Comparison of ENCODE assay signal across 35 cellular contexts in genomic region chr14:33493990-33494389, GRCh38.
"Had no signal": no experiment of that assay in that cellular context is flagged by ENCODE, and none has a peak within 500 bp of the region (broad histone marks: within the 10 kb centered on the region; RNA-seq: fewer than 3 reads in every experiment).

No MANE protein-coding gene starts in this region.

- H3K27me3 ChIP-seq: body of pancreas, brain microvascular endothelial cell, breast epithelium had no signal

- H3K27ac Mint-ChIP-seq: activated B cell treated with CpG ODN at 0.5 μM for 24 hours; activated CD4-positive, alpha-beta memory T cell treated with anti-CD3 and anti-CD28 coated beads for 36 hours; activated CD4-positive, alpha-beta T cell treated with anti-CD3 and anti-CD28 coated beads, Interleukin-2, amount 10 ng/mL, durations not matched to agents 24 days and 14 days; activated CD8-positive, alpha-beta T cell treated with anti-CD3 and anti-CD28 coated beads for 36 hours; activated naive CD4-positive, alpha-beta T cell treated with anti-CD3 and anti-CD28 coated beads, Interleukin-2, amount 10 ng/mL, durations not matched to agents 7 days and 5 days; activated naive CD4-positive, alpha-beta T cell treated with anti-CD3 and anti-CD28 coated beads, Interleukin-2, amount 50 U/mL, for 24 hours; activated naive CD8-positive, alpha-beta T cell; activated naive CD8-positive, alpha-beta T cell treated with anti-CD3 and anti-CD28 coated beads, Interleukin-2, amount 10 ng/mL, durations not matched to agents 7 days and 5 days; activated naive CD8-positive, alpha-beta T cell treated with anti-CD3 and anti-CD28 coated beads, Interleukin-2, amount 50 U/mL, for 24 hours; activated T-cell treated with anti-CD3 and anti-CD28 coated beads, Interleukin-2, amount 50 U/mL, for 72 hours; activated T-helper 2 cell treated with anti-CD3 and anti-CD28 coated beads, Interferon-gamma antibody, Interleukin-2, Interleukin-4, amounts not matched to agents 10 μg/mL and 5 μg/mL and 100 μg/mL, durations not matched to agents 14 hours and 24 hours and 36 hours; T-helper 1 cell treated with Interleukin-12 subunit alpha and Interleukin-12 subunit beta and Interleukin-4 antibody, amounts not matched to agents 30 μg/mL and 1 μg/mL, for 36 hours; T-helper 2 cell treated with Interferon-gamma antibody and Interleukin-4, amounts not matched to agents 5 μg/mL and 100 μg/mL, for 36 hours had no signal

- ATAC-seq: activated CD8-positive, alpha-beta T cell treated with anti-CD3 and anti-CD28 coated beads for 36 hours; activated naive CD8-positive, alpha-beta T cell treated with anti-CD3 and anti-CD28 coated beads, Interleukin-2, amount 50 U/mL, for 24 hours; activated T-cell treated with anti-CD3 and anti-CD28 coated beads, Interleukin-2, amount 50 U/mL, for 4 hours; activated T-cell treated with anti-CD3 and anti-CD28 coated beads, Interleukin-2, amount 50 U/mL, for 72 hours; body of pancreas had no signal

- H3K27ac ChIP-seq: body of pancreas, brain microvascular endothelial cell, breast epithelium, VCaP had no signal

- H3K36me3 Mint-ChIP-seq: activated CD4-positive, alpha-beta memory T cell treated with anti-CD3 and anti-CD28 coated beads for 36 hours; activated naive CD4-positive, alpha-beta T cell treated with anti-CD3 and anti-CD28 coated beads, Interleukin-2, amount 10 ng/mL, durations not matched to agents 7 days and 5 days; activated naive CD4-positive, alpha-beta T cell treated with anti-CD3 and anti-CD28 coated beads, Interleukin-2, amount 50 U/mL, for 24 hours; activated naive CD8-positive, alpha-beta T cell; activated naive CD8-positive, alpha-beta T cell treated with anti-CD3 and anti-CD28 coated beads, Interleukin-2, amount 10 ng/mL, durations not matched to agents 7 days and 5 days had no signal

- H3K4me3 ChIP-seq: body of pancreas, breast epithelium had no signal

- H3K4me3 Mint-ChIP-seq: activated B cell treated with CpG ODN at 0.5 μM for 24 hours; activated CD4-positive, alpha-beta memory T cell treated with anti-CD3 and anti-CD28 coated beads for 36 hours; activated CD4-positive, alpha-beta T cell treated with anti-CD3 and anti-CD28 coated beads, Interleukin-2, amount 10 ng/mL, durations not matched to agents 24 days and 14 days; activated CD8-positive, alpha-beta T cell treated with anti-CD3 and anti-CD28 coated beads for 36 hours; activated naive CD4-positive, alpha-beta T cell treated with anti-CD3 and anti-CD28 coated beads, Interleukin-2, amount 10 ng/mL, durations not matched to agents 7 days and 5 days; activated naive CD4-positive, alpha-beta T cell treated with anti-CD3 and anti-CD28 coated beads, Interleukin-2, amount 50 U/mL, for 24 hours; activated naive CD8-positive, alpha-beta T cell; activated naive CD8-positive, alpha-beta T cell treated with anti-CD3 and anti-CD28 coated beads, Interleukin-2, amount 10 ng/mL, durations not matched to agents 7 days and 5 days; activated naive CD8-positive, alpha-beta T cell treated with anti-CD3 and anti-CD28 coated beads, Interleukin-2, amount 50 U/mL, for 24 hours; activated T-cell treated with anti-CD3 and anti-CD28 coated beads, Interleukin-2, amount 50 U/mL, for 4 hours; activated T-cell treated with anti-CD3 and anti-CD28 coated beads, Interleukin-2, amount 50 U/mL, for 72 hours; central memory CD8-positive, alpha-beta T cell; T-helper 1 cell treated with Interleukin-12 subunit alpha and Interleukin-12 subunit beta and Interleukin-4 antibody, amounts not matched to agents 30 μg/mL and 1 μg/mL, for 36 hours; T-helper 2 cell treated with Interferon-gamma antibody and Interleukin-4, amounts not matched to agents 5 μg/mL and 100 μg/mL, for 36 hours had no signal

- H3K27me3 Mint-ChIP-seq: activated B cell treated with CpG ODN at 0.5 μM for 24 hours; activated CD4-positive, alpha-beta memory T cell treated with anti-CD3 and anti-CD28 coated beads for 36 hours; activated CD4-positive, alpha-beta T cell treated with anti-CD3 and anti-CD28 coated beads, Interleukin-2, amount 10 ng/mL, durations not matched to agents 24 days and 14 days; activated CD8-positive, alpha-beta T cell treated with anti-CD3 and anti-CD28 coated beads for 36 hours; activated naive CD4-positive, alpha-beta T cell treated with anti-CD3 and anti-CD28 coated beads, Interleukin-2, amount 10 ng/mL, durations not matched to agents 7 days and 5 days; activated naive CD4-positive, alpha-beta T cell treated with anti-CD3 and anti-CD28 coated beads, Interleukin-2, amount 50 U/mL, for 24 hours; activated naive CD8-positive, alpha-beta T cell treated with anti-CD3 and anti-CD28 coated beads, Interleukin-2, amount 10 ng/mL, durations not matched to agents 7 days and 5 days; activated naive CD8-positive, alpha-beta T cell treated with anti-CD3 and anti-CD28 coated beads, Interleukin-2, amount 50 U/mL, for 24 hours; central memory CD8-positive, alpha-beta T cell had no signal

- DNase-seq: activated B cell treated with CpG ODN at 0.5 μM for 24 hours; activated CD4-positive, alpha-beta memory T cell treated with anti-CD3 and anti-CD28 coated beads for 36 hours; activated CD4-positive, alpha-beta T cell treated with anti-CD3 and anti-CD28 coated beads for 4 hours; activated CD4-positive, alpha-beta T cell treated with anti-CD3 and anti-CD28 coated beads, Interleukin-2, amount 10 ng/mL, durations not matched to agents 24 days and 14 days; activated CD4-positive, alpha-beta T cell treated with anti-CD3 and anti-CD28 coated beads, Interleukin-2, amount 50 U/mL, for 1 hour; activated CD4-positive, alpha-beta T cell treated with anti-CD3 and anti-CD28 coated beads, Interleukin-2, amount 50 U/mL, for 4 hours; activated CD4-positive, CD25-positive, alpha-beta regulatory T cell treated with anti-CD3 and anti-CD28 coated beads, Interleukin-2, amount 50 U/mL, for 72 hours; activated CD8-positive, alpha-beta memory T cell treated with anti-CD3 and anti-CD28 coated beads, Interleukin-2, amount 50 U/mL, for 4 hours; activated CD8-positive, alpha-beta T cell treated with anti-CD3 and anti-CD28 coated beads for 36 hours; activated effector memory CD4-positive, alpha-beta T cell treated with Interleukin-2 at 50 U/mL for 16 hours; activated gamma-delta T cell; activated naive CD4-positive, alpha-beta T cell treated with anti-CD3 and anti-CD28 coated beads, Interleukin-2, amount 10 ng/mL, durations not matched to agents 7 days and 5 days; activated naive CD4-positive, alpha-beta T cell treated with Interleukin-2 at 50 U/mL for 16 hours; activated naive CD8-positive, alpha-beta T cell treated with anti-CD3 and anti-CD28 coated beads, Interleukin-2, amount 10 ng/mL, durations not matched to agents 7 days and 5 days; activated naive CD8-positive, alpha-beta T cell treated with anti-CD3 and anti-CD28 coated beads, Interleukin-2, amount 50 U/mL, for 24 hours; activated T-cell treated with anti-CD3 and anti-CD28 coated beads for 4 hours; activated T-cell treated with anti-CD3 and anti-CD28 coated beads, Interleukin-2, amount 50 U/mL, for 1 hour; activated T-cell treated with anti-CD3 and anti-CD28 coated beads, Interleukin-2, amount 50 U/mL, for 4 hours; activated T-cell treated with anti-CD3 and anti-CD28 coated beads, Interleukin-2, amount 50 U/mL, for 72 hours; aorta; body of pancreas; brain microvascular endothelial cell; cerebellar nuclear complex; SW 1271; T-helper 1 cell; T-helper 2 cell; T-helper 9 cell had no signal

- H3K36me3 ChIP-seq: brain microvascular endothelial cell, breast epithelium had no signal

- H3K9me3 ChIP-seq: breast epithelium had no signal

- H3K4me1 Mint-ChIP-seq: activated B cell treated with CpG ODN at 0.5 μM for 24 hours; activated CD4-positive, alpha-beta T cell treated with anti-CD3 and anti-CD28 coated beads, Interleukin-2, amount 10 ng/mL, durations not matched to agents 24 days and 14 days; activated naive CD4-positive, alpha-beta T cell treated with anti-CD3 and anti-CD28 coated beads, Interleukin-2, amount 10 ng/mL, durations not matched to agents 7 days and 5 days; activated naive CD4-positive, alpha-beta T cell treated with anti-CD3 and anti-CD28 coated beads, Interleukin-2, amount 50 U/mL, for 24 hours; activated naive CD8-positive, alpha-beta T cell treated with anti-CD3 and anti-CD28 coated beads, Interleukin-2, amount 10 ng/mL, durations not matched to agents 7 days and 5 days; activated naive CD8-positive, alpha-beta T cell treated with anti-CD3 and anti-CD28 coated beads, Interleukin-2, amount 50 U/mL, for 24 hours; central memory CD8-positive, alpha-beta T cell had no signal

- H3K4me1 ChIP-seq: body of pancreas, breast epithelium had no signal
